Comparison of ENCODE assay signal across 10 cellular contexts in genomic region chr19:16442386-16443276, GRCh38. TPM values are rescaled to one million over a fixed set of nuclear protein-coding genes. Genes with fewer than 3 reads are reported as not detected.
DNase-seq lines count a peak whose midpoint lies in the region; ATAC-seq, FAIRE-seq and TF ChIP-seq lines count a peak whose summit lies in the region.
"Had no signal": no experiment of that assay in that cellular context is flagged by ENCODE, and none has a peak within 500 bp of the region (broad histone marks: within the 10 kb centered on the region; RNA-seq: fewer than 3 reads in every experiment).

No MANE protein-coding gene starts in this region.

- peaks cover 64% of the 10 kb centered on the region for H4K20me1 ChIP-seq in astrocyte (ENCODE audit: insufficient read depth, low read length)

- no peak overlapping the region for H3K27ac ChIP-seq in astrocyte (ENCODE audit: low read depth, low read length)

- H3K4me3 Mint-ChIP-seq in astrocyte (ENCODE audit: unreplicated experiment), result peak overlapping the region; percentile 57
- H3K4me3 Mint-ChIP-seq in memory B cell, result peak overlapping the region; percentile 29

- H3K9me3 ChIP-seq in BE2C (no peaks in the 10 kb centered on the region), astrocyte (ENCODE audit: insufficient read depth, low read depth, low read length) (no peaks in the 10 kb centered on the region)

- peaks cover 22% of the 10 kb centered on the region for H3K4me1 Mint-ChIP-seq in astrocyte (ENCODE audit: low read depth, unreplicated experiment)
- H3K4me1 Mint-ChIP-seq in memory B cell, result peaks cover 42% of the 10 kb centered on the region

- H3K36me3 ChIP-seq in BE2C (peaks cover 17% of the 10 kb centered on the region; the same call in 1 of the 2 replicates), astrocyte (ENCODE audit: insufficient read depth, low read length) (peaks cover 10% of the 10 kb centered on the region), H7 (replicated peaks; ENCODE audit: control insufficient read depth, insufficient read depth, low read length) (peaks cover 4% of the 10 kb centered on the region)

- ATAC-seq in memory B cell (ENCODE audit: low read depth), result no peak

- H3K27me3 ChIP-seq in BE2C (no peaks in the 10 kb centered on the region), astrocyte (ENCODE audit: insufficient read depth, low read length) (no peaks in the 10 kb centered on the region), H7 (ENCODE audit: control insufficient read depth, insufficient read depth, low read length) (no peaks in the 10 kb centered on the region)

- peaks cover 24% of the 10 kb centered on the region for H3K4me1 ChIP-seq in BE2C
- peaks cover 37% of the 10 kb centered on the region for H3K4me1 ChIP-seq in astrocyte (ENCODE audit: insufficient read depth, low read length)

- DNase-seq in BE2C (peak; percentile 44), NCI-H128 (lab: John Stamatoyannopoulos, UW; ENCODE audit: unreplicated experiment) (peak; percentile 17), astrocyte (ENCODE audit: low read depth) (no peak), memory B cell (ENCODE audit: low spot score in 2 of 2) (no peak), iPS-NIHi7 (ENCODE audit: extremely low spot score) (no peak), H7 (no peak)
- no peak for DNase-seq in effector CD4-positive, alpha-beta T cell
- DNase-seq in activated CD4-positive, alpha-beta T cell treated with anti-CD3 and anti-CD28 coated beads, Interleukin-2, amount 50 U/mL, for 1 hour, result no peak

- H3K27me3 Mint-ChIP-seq in astrocyte (ENCODE audit: low read depth, unreplicated experiment), result no peaks in the 10 kb centered on the region
- H3K27me3 Mint-ChIP-seq in memory B cell, result no peaks in the 10 kb centered on the region

- peak overlapping the region; percentile 22 for H3K9ac ChIP-seq in astrocyte (ENCODE audit: low read length)

- no peak overlapping the region for H3K4me2 ChIP-seq in astrocyte (ENCODE audit: low read length)

- TF ChIP-seq CTCF in BE2C (IDR thresholded peaks at IDR 0.05; ENCODE audit: low read depth, low read length) (no peak), astrocyte (IDR thresholded peaks at IDR 0.05; ENCODE audit: insufficient read depth, low read depth, low read length) (no peak)

- peaks cover 46% of the 10 kb centered on the region for H3K79me2 ChIP-seq in astrocyte (ENCODE audit: insufficient read depth, low read length)

- H3K36me3 Mint-ChIP-seq in astrocyte (ENCODE audit: low read depth, unreplicated experiment), result peaks cover 14% of the 10 kb centered on the region
- H3K36me3 Mint-ChIP-seq in memory B cell, result peaks cover 15% of the 10 kb centered on the region

- H3K27ac Mint-ChIP-seq in astrocyte (ENCODE audit: unreplicated experiment) (peak overlapping the region; percentile 47), memory B cell (peak overlapping the region; percentile 93)

- H3K9me3 Mint-ChIP-seq in astrocyte (ENCODE audit: unreplicated experiment) (no peaks in the 10 kb centered on the region), memory B cell (peaks cover 6% of the 10 kb centered on the region)

- no peak overlapping the region for H3K4me3 ChIP-seq in BE2C (ENCODE audit: low read depth, low read length)
- no peak overlapping the region for H3K4me3 ChIP-seq in astrocyte (ENCODE audit: insufficient read depth, low read depth, low read length)
- H3K4me3 ChIP-seq in H7 (ENCODE audit: insufficient read depth, low read depth, low read length), result no peak overlapping the region

- FAIRE-seq in astrocyte (lab: Jason Lieb, UNC), result no peak

- H2AFZ ChIP-seq in astrocyte (ENCODE audit: low read depth, low read length), result no peak overlapping the region

RNA-seq across cellular contexts. Expression of gene EPS15L1, which starts 29.1 kb away (rescaled TPM):
- 68.7 TPM for polyA plus RNA-seq in BE2C (2012; ENCODE audit: insufficient read depth, insufficient read length, low read depth)
- total RNA-seq in astrocyte, result 35.1 and 36.8 TPM in 2 replicates
- total RNA-seq in H7 (2014; rRNA removed; shearing (Covaris generic)), result 12.3 and 13.1 TPM in 2 replicates

RNA-seq across cellular contexts. Expression of gene CALR3, which starts 53.3 kb away (rescaled TPM):
- polyA plus RNA-seq in BE2C (2012; ENCODE audit: insufficient read depth, insufficient read length, low read depth), result not detected
- total RNA-seq in astrocyte, result not detected in 2 replicates
- total RNA-seq in H7 (2014; rRNA removed; shearing (Covaris generic)), result 0.52 and 0.97 TPM in 2 replicates
- total RNA-seq: pulmonary artery endothelial cell had no signal
- polyA plus RNA-seq: BJ had no signal

RNA-seq across cellular contexts. Expression of gene C19orf44, which starts 53.6 kb away (rescaled TPM):
- 13.8 TPM for polyA plus RNA-seq in BE2C (2012; ENCODE audit: insufficient read depth, insufficient read length, low read depth)
- total RNA-seq in astrocyte, result 4.4 and 5.0 TPM in 2 replicates
- total RNA-seq in H7 (2014; rRNA removed; shearing (Covaris generic)), result 3.6 and 4.7 TPM in 2 replicates

Comparison
In these comparisons a context has a peak if more than half of its experiments do, and no peak if none do; other contexts are left out.
1. DNase-seq: peak in BE2C (single experiment) and NCI-H128 (single experiment); none in astrocyte (single experiment), memory B cell (0 of 2), iPS-NIHi7 (single experiment), effector CD4-positive, alpha-beta T cell (single experiment), H7 (single experiment) and activated CD4-positive, alpha-beta T cell treated with anti-CD3 and anti-CD28 coated beads, Interleukin-2, amount 50 U/mL, for 1 hour (single experiment).